Comparison of ENCODE assay signal across 9 cellular contexts in the genomic region with DNA sequence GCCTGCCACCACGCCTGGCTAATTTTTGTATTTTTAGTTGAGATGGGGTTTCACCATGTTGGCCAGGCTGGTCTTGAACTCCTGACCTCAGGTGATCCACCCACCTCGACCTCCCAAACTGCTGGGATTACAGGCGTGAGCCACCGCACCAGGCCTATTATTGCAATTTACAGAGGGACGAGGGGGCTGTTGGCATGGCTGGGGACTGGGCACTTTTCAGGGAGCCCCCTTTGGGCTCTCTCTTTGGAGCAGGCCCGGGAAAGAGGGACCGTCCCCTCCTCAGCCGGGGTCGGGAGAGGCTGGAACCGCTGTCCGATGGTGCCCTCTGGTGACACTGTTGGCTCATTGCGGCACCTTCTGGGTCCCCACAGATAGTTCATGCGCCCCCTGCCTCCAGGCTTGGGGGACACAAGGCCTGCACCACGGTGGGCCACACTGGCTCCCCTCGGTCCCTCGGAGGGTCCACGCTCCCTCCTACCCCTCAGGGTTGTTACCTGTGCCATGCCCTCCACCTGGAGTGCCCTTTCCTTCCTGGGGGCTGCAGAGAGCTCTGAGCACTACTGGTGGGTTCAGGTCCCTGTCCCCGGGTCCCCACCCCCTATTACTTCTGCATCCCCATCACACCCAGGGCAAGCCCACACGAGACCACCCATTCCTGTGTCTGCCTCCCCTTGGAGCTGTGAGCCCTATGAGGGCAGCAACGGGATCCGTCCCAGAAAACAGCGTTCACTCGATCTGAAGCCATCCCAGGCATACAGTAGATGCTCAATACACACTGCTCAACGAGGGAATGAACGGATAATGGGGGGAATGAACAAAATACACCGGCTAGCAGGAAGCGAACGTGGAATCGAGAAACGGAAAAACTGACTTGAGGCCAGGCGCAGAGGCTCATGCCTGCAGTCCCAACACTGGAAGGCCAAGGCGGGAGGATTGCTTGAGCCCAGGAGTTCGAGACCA. TPM values are rescaled to one million over a fixed set of nuclear protein-coding genes. Genes with fewer than 3 reads are reported as not detected.
DNase-seq lines count a peak whose midpoint lies in the region; ATAC-seq and TF ChIP-seq lines count a peak whose summit lies in the region.
"Had no signal": no experiment of that assay in that cellular context is flagged by ENCODE, and none has a peak within 500 bp of the region (broad histone marks: within the 10 kb centered on the region; RNA-seq: fewer than 3 reads in every experiment).

No MANE protein-coding gene starts in this region.

- TF ChIP-seq CTCF in Calu3 (IDR thresholded peaks at IDR 0.05; ENCODE audit: unreplicated experiment), result peak; percentile 75

- no peaks in the 10 kb centered on the region for H3K36me3 Mint-ChIP-seq in Calu3 (ENCODE audit: insufficient read depth, unreplicated experiment)

- ATAC-seq in left cardiac atrium (peak; percentile 69), GM19455 (IDR thresholded peaks at IDR 0.05; ENCODE audit: unreplicated experiment) (no peak), HG03175 (IDR thresholded peaks at IDR 0.05; ENCODE audit: unreplicated experiment) (no peak)

- DNase-seq in Calu3, result peak; percentile 77
- DNase-seq in HuH-7.5 (ENCODE audit: low spot score), result peak; percentile 61
- DNase-seq in SKM-1 (lab: John Stamatoyannopoulos, UW; ENCODE audit: unreplicated experiment), result peak; percentile 2
- peak; percentile 64 for DNase-seq in activated naive CD4-positive, alpha-beta T cell treated with Interleukin-2 at 50 U/mL for 16 hours
- peak; percentile 67 for DNase-seq in left cardiac atrium
- DNase-seq in stimulated activated CD4-positive, alpha-beta T cell treated with anti-CD3 and anti-CD28 coated beads, Interleukin-12 subunit alpha, Interleukin-12 subunit beta, amount 100 ng/mL, for 4 hours, result peak; percentile 63

- H3K4me1 Mint-ChIP-seq in Calu3 (ENCODE audit: low read depth, unreplicated experiment), result no peaks in the 10 kb centered on the region

- no peak overlapping the region for H3K27ac Mint-ChIP-seq in Calu3 (ENCODE audit: unreplicated experiment)
- H3K27ac Mint-ChIP-seq: T-helper 1 cell treated with Interleukin-12 subunit alpha and Interleukin-12 subunit beta and Interleukin-4 antibody, amounts not matched to agents 30 μg/mL and 1 μg/mL, for 36 hours had no signal

- no peak overlapping the region for H3K4me3 Mint-ChIP-seq in Calu3 (ENCODE audit: low read depth, unreplicated experiment)
- H3K4me3 Mint-ChIP-seq: T-helper 1 cell treated with Interleukin-12 subunit alpha and Interleukin-12 subunit beta and Interleukin-4 antibody, amounts not matched to agents 30 μg/mL and 1 μg/mL, for 36 hours had no signal

- CTCF ChIA-PET in Calu3 (lab: Charles Lee), result no interaction called here

- no peaks in the 10 kb centered on the region for H3K9me3 Mint-ChIP-seq in Calu3 (ENCODE audit: low read depth, unreplicated experiment)
- H3K9me3 Mint-ChIP-seq: T-helper 1 cell treated with Interleukin-12 subunit alpha and Interleukin-12 subunit beta and Interleukin-4 antibody, amounts not matched to agents 30 μg/mL and 1 μg/mL, for 36 hours had no signal

- intact Hi-C loops in Calu3 (cut with micrococcal nuclease; ENCODE audit: unreplicated experiment), result loop anchor here (2.0 to 10.0 kb wide), 2 partner anchors 51 to 71 kb away; no protein-coding TSS in a partner anchor
- intact Hi-C loops in left cardiac atrium (cut with DNase I), result loop anchor here (1.0 to 5.0 kb wide), 2 partner anchors 72 kb away; no protein-coding TSS in a partner anchor

- no TSS peak for BruUV-seq in Calu3 (replicated peaks; lab: Mats Ljungman, UMichigan)

- no peaks in the 10 kb centered on the region for H3K27me3 Mint-ChIP-seq in Calu3 (ENCODE audit: unreplicated experiment)

RNA-seq across cellular contexts. Expression of gene FEM1A, which starts 12.5 kb away (rescaled TPM):
- 8.8 and 10.2 TPM in 2 replicates for total RNA-seq in Calu3 (2022)
- total RNA-seq in left cardiac atrium, result 10 to 100 TPM; 24.1 to 25.0 TPM

RNA-seq across cellular contexts. Expression of gene TICAM1, which starts 27.5 kb away (rescaled TPM):
- total RNA-seq in Calu3 (2022) (13.5 and 15.8 TPM in 2 replicates), left cardiac atrium (1 to 10 TPM; 6.9 to 8.0 TPM)

Comparison
In these comparisons a context has a peak if more than half of its experiments do, and no peak if none do; other contexts are left out.
1. DNase-seq: peak in every context shown above with its lines; median percentile 77 in Calu3; 67 in left cardiac atrium; 64 in activated naive CD4-positive, alpha-beta T cell treated with Interleukin-2 at 50 U/mL for 16 hours; 63 in stimulated activated CD4-positive, alpha-beta T cell treated with anti-CD3 and anti-CD28 coated beads, Interleukin-12 subunit alpha, Interleukin-12 subunit beta, amount 100 ng/mL, for 4 hours; 61 in HuH-7.5; 2 in SKM-1.
2. ATAC-seq: peak in left cardiac atrium (2 of 2); none in GM19455 (single experiment) and HG03175 (single experiment).